In the genomic region with DNA sequence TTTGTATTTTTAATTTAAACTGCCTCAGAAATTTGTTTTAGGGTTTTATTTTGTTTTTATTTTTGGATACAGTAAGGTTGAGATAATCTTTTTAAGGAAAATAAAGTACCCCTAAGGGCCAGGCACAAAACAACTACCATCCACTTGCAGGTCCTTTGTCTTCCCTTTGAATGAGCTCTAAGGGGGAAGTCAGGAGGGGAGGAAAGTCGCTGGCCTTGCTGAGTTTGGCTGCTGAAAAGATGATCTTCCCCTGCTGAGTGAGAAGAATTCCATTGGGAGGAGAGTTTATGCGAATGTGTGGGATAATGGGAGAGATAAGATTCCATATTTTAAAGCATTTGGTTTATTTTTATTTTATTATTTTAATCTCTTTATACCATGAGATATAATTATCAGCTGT, we compare ENCODE assay signal across 16 cellular contexts.
"Had no signal": no experiment of that assay in that cellular context is flagged by ENCODE, and none has a peak within 500 bp of the region (broad histone marks: within the 10 kb centered on the region; RNA-seq: fewer than 3 reads in every experiment).

No MANE protein-coding gene starts in this region.

- DNase-seq: activated CD4-positive, alpha-beta T cell treated with anti-CD3 and anti-CD28 coated beads, Interleukin-2, amount 50 U/mL, for 4 hours; activated CD4-positive, CD25-positive, alpha-beta regulatory T cell treated with anti-CD3 and anti-CD28 coated beads, Interleukin-2, amount 50 U/mL, for 72 hours; activated CD8-positive, alpha-beta memory T cell treated with anti-CD3 and anti-CD28 coated beads, Interleukin-2, amount 10 ng/mL, durations not matched to agents 7 days and 5 days; activated naive CD4-positive, alpha-beta T cell treated with anti-CD3 and anti-CD28 coated beads, Interleukin-2, amount 50 U/mL, for 16 hours; activated T-cell treated with anti-CD3 and anti-CD28 coated beads, Interleukin-2, amount 50 U/mL, for 1 hour; adrenal gland; heart right ventricle; pancreas; stimulated activated CD4-positive, alpha-beta T cell treated with anti-CD3 and anti-CD28 coated beads, Interleukin-12 subunit alpha, Interleukin-12 subunit beta, amount 100 ng/mL, for 4 hours; stimulated activated CD4-positive, alpha-beta T cell treated with anti-CD3 and anti-CD28 coated beads, Interleukin-2, amount 100 ng/mL, for 24 hours; stomach; SW 1271; T-helper 9 cell; upper lobe of right lung had no signal

- H3K27ac ChIP-seq: adrenal gland, gastroesophageal sphincter, heart right ventricle, pancreas, stomach, thoracic aorta, upper lobe of right lung had no signal

- H3K27ac Mint-ChIP-seq: activated CD8-positive, alpha-beta memory T cell treated with anti-CD3 and anti-CD28 coated beads, Interleukin-2, amount 10 ng/mL, durations not matched to agents 7 days and 5 days had no signal

- H3K4me3 Mint-ChIP-seq: activated CD8-positive, alpha-beta memory T cell treated with anti-CD3 and anti-CD28 coated beads, Interleukin-2, amount 10 ng/mL, durations not matched to agents 7 days and 5 days had no signal

- H3K36me3 ChIP-seq: adrenal gland, gastroesophageal sphincter, pancreas, stomach, thoracic aorta, upper lobe of right lung had no signal

- ATAC-seq: activated CD8-positive, alpha-beta memory T cell treated with anti-CD3 and anti-CD28 coated beads, Interleukin-2, amount 10 ng/mL, durations not matched to agents 7 days and 5 days; gastroesophageal sphincter; heart right ventricle; pancreas; upper lobe of right lung had no signal

- H3K9me3 ChIP-seq: adrenal gland, pancreas, upper lobe of right lung had no signal

- H3K27me3 ChIP-seq: adrenal gland, gastroesophageal sphincter, heart right ventricle, pancreas, stomach, upper lobe of right lung had no signal

- H3K4me1 ChIP-seq: adrenal gland, gastroesophageal sphincter, heart right ventricle, pancreas, stomach, upper lobe of right lung had no signal

- H3K4me3 ChIP-seq: adrenal gland, gastroesophageal sphincter, heart right ventricle, pancreas, stomach, thoracic aorta, upper lobe of right lung had no signal

- H3K27me3 Mint-ChIP-seq: activated CD8-positive, alpha-beta memory T cell treated with anti-CD3 and anti-CD28 coated beads, Interleukin-2, amount 10 ng/mL, durations not matched to agents 7 days and 5 days had no signal
